ENCODE assay signal across 14 cellular contexts in genomic region chr10:127149613-127150081, GRCh38. TPM values are rescaled to one million over a fixed set of nuclear protein-coding genes. Genes with fewer than 3 reads are reported as not detected.
DNase-seq lines count a peak whose midpoint lies in the region; ATAC-seq and TF ChIP-seq lines count a peak whose summit lies in the region.
"Had no signal": no experiment of that assay in that cellular context is flagged by ENCODE, and none has a peak within 500 bp of the region (broad histone marks: within the 10 kb centered on the region; RNA-seq: fewer than 3 reads in every experiment).

No MANE protein-coding gene starts in this region.

- DNase-seq in AG04450 (ENCODE audit: low read depth, low spot score): no peak
- DNase-seq in brain microvascular endothelial cell: peak; percentile 14
- DNase-seq in iPS-NIHi7 (ENCODE audit: extremely low spot score): peak; percentile 41
- DNase-seq in activated T-cell treated with anti-CD3 and anti-CD28 coated beads for 4 hours: no peak
- DNase-seq in natural killer cell: no peak
- DNase-seq in Kasumi-1 (lab: John Stamatoyannopoulos, UW): no peak
- DNase-seq in middle frontal gyrus (ENCODE audit: extremely low spot score, low spot score): no peak
- DNase-seq: activated CD4-positive, CD25-positive, alpha-beta regulatory T cell; activated naive CD4-positive, alpha-beta T cell treated with anti-CD3 and anti-CD28 coated beads, Interleukin-2, amount 10 ng/mL, durations not matched to agents 7 days and 5 days; stimulated activated CD4-positive, alpha-beta T cell treated with anti-CD3 and anti-CD28 coated beads, Interleukin-1b, Interleukin-23, amount 100 ng/mL, for 48 hours; stimulated activated CD8-positive, alpha-beta memory T cell treated with anti-CD3 and anti-CD28 coated beads, Interleukin-4, amount 100 ng/mL, for 48 hours; thyroid gland had no signal

- no peaks in the 10 kb centered on the region for H3K27me3 Mint-ChIP-seq in natural killer cell (ENCODE audit: low read depth in 2 of 2)
- H3K27me3 Mint-ChIP-seq: activated naive CD4-positive, alpha-beta T cell treated with anti-CD3 and anti-CD28 coated beads, Interleukin-2, amount 10 ng/mL, durations not matched to agents 7 days and 5 days had no signal

- H3K4me3 ChIP-seq in AG04450 (ENCODE audit: low read depth, low read length): no peak overlapping the region
- no peak overlapping the region for H3K4me3 ChIP-seq in HUES48 (ENCODE audit: low read depth, low read length)
- H3K4me3 ChIP-seq in brain microvascular endothelial cell (ENCODE audit: low read depth, low read length): no peak overlapping the region
- H3K4me3 ChIP-seq: prostate gland, thyroid gland had no signal

- H3K27me3 ChIP-seq in AG04450 (ENCODE audit: control insufficient read depth, insufficient read depth, low read length): no peaks in the 10 kb centered on the region
- no peaks in the 10 kb centered on the region for H3K27me3 ChIP-seq in HUES48 (ENCODE audit: control insufficient read depth, insufficient read depth, low read length)
- no peaks in the 10 kb centered on the region for H3K27me3 ChIP-seq in brain microvascular endothelial cell (replicated peaks)
- H3K27me3 ChIP-seq: thyroid gland had no signal

- no peak overlapping the region for H3K4me3 Mint-ChIP-seq in natural killer cell
- H3K4me3 Mint-ChIP-seq: activated naive CD4-positive, alpha-beta T cell treated with anti-CD3 and anti-CD28 coated beads, Interleukin-2, amount 10 ng/mL, durations not matched to agents 7 days and 5 days had no signal

- TF ChIP-seq CTCF in AG04450 (IDR thresholded peaks at IDR 0.05; ENCODE audit: low read depth, low read length) (no peak), brain microvascular endothelial cell (IDR thresholded peaks at IDR 0.05; ENCODE audit: low read depth, low read length, missing control alignments) (no peak), natural killer cell (IDR thresholded peaks at IDR 0.05) (no peak)

- H3K36me3 Mint-ChIP-seq in natural killer cell: no peaks in the 10 kb centered on the region
- H3K36me3 Mint-ChIP-seq: activated naive CD4-positive, alpha-beta T cell treated with anti-CD3 and anti-CD28 coated beads, Interleukin-2, amount 10 ng/mL, durations not matched to agents 7 days and 5 days had no signal

- H3K9me3 ChIP-seq in AG04450 (ENCODE audit: control insufficient read depth, insufficient read depth, low read length) (no peaks in the 10 kb centered on the region), HUES48 (ENCODE audit: control insufficient read depth, insufficient read depth, low read length) (no peaks in the 10 kb centered on the region)
- H3K9me3 ChIP-seq: prostate gland, thyroid gland had no signal

- no peak overlapping the region for H3K27ac Mint-ChIP-seq in natural killer cell
- H3K27ac Mint-ChIP-seq: activated naive CD4-positive, alpha-beta T cell treated with anti-CD3 and anti-CD28 coated beads, Interleukin-2, amount 10 ng/mL, durations not matched to agents 7 days and 5 days had no signal

- POLR2A ChIA-PET in AG04450 (lab: Yijun Ruan, JAX): interaction anchor here (1.0 kb wide), 1 partner anchor 227 kb away, joined by 4 read pairs; no protein-coding TSS in a partner anchor

- H3K9me3 Mint-ChIP-seq in natural killer cell: no peaks in the 10 kb centered on the region
- H3K9me3 Mint-ChIP-seq: activated naive CD4-positive, alpha-beta T cell treated with anti-CD3 and anti-CD28 coated beads, Interleukin-2, amount 10 ng/mL, durations not matched to agents 7 days and 5 days had no signal

- H3K9ac ChIP-seq in HUES48 (ENCODE audit: low read depth, low read length): no peak overlapping the region

- peak overlapping the region; percentile 95 for H3K27ac ChIP-seq in AG04450 (ENCODE audit: low read depth, low read length)
- peak overlapping the region; percentile 79 for H3K27ac ChIP-seq in HUES48 (ENCODE audit: low read depth, low read length)
- H3K27ac ChIP-seq in brain microvascular endothelial cell: peak overlapping the region; percentile 95
- H3K27ac ChIP-seq: thyroid gland had no signal

- CTCF ChIA-PET in AG04450 (lab: Charles Lee): interaction anchor here (0.9 kb wide), 1 partner anchor 122 kb away, joined by 3 read pairs; no protein-coding TSS in a partner anchor

- H3K4me1 Mint-ChIP-seq in natural killer cell: no peaks in the 10 kb centered on the region
- H3K4me1 Mint-ChIP-seq: activated naive CD4-positive, alpha-beta T cell treated with anti-CD3 and anti-CD28 coated beads, Interleukin-2, amount 10 ng/mL, durations not matched to agents 7 days and 5 days had no signal

- no peak for ATAC-seq in natural killer cell

- H3K4me1 ChIP-seq in HUES48 (ENCODE audit: control insufficient read depth, insufficient read depth, low read length): peaks cover 36% of the 10 kb centered on the region
- H3K4me1 ChIP-seq: prostate gland, thyroid gland had no signal

- intact Hi-C loops in natural killer cell (cut with micrococcal nuclease): no loop called here

- H3K36me3 ChIP-seq in HUES48 (ENCODE audit: control insufficient read depth, insufficient read depth, low read length): no peaks in the 10 kb centered on the region
- H3K36me3 ChIP-seq in brain microvascular endothelial cell (replicated peaks): no peaks in the 10 kb centered on the region
- H3K36me3 ChIP-seq: prostate gland, thyroid gland had no signal

- in situ Hi-C loops in brain microvascular endothelial cell (cut with HindIII; ENCODE audit: low pct_ligation_motif_present, low sequenced_read_pairs): no loop called here

RNA-seq across cellular contexts. Expression of gene INSYN2A, which starts 46.7 kb away (rescaled TPM):
- 0.35 and 0.36 TPM in 2 replicates for polyA plus RNA-seq in AG04450 (2011; rRNA removed)
- polyA minus RNA-seq in AG04450 (2011; rRNA and poly(A)+ RNA removed): 0.39 and 0.41 TPM in 2 replicates
- total RNA-seq in natural killer cell: not detected

Comparison
In these comparisons a context has a peak if more than half of its experiments do, and no peak if none do; other contexts are left out.
1. DNase-seq: peak in brain microvascular endothelial cell (single experiment) and iPS-NIHi7 (single experiment); none in AG04450 (single experiment), activated T-cell treated with anti-CD3 and anti-CD28 coated beads for 4 hours (single experiment), natural killer cell (single experiment), Kasumi-1 (0 of 2) and middle frontal gyrus (single experiment).
2. Peak in every context shown above with its lines, with median percentiles within 50 percentile points of each other: H3K27ac ChIP-seq.